Comparison of ENCODE assay signal across 24 cellular contexts in the genomic region with DNA sequence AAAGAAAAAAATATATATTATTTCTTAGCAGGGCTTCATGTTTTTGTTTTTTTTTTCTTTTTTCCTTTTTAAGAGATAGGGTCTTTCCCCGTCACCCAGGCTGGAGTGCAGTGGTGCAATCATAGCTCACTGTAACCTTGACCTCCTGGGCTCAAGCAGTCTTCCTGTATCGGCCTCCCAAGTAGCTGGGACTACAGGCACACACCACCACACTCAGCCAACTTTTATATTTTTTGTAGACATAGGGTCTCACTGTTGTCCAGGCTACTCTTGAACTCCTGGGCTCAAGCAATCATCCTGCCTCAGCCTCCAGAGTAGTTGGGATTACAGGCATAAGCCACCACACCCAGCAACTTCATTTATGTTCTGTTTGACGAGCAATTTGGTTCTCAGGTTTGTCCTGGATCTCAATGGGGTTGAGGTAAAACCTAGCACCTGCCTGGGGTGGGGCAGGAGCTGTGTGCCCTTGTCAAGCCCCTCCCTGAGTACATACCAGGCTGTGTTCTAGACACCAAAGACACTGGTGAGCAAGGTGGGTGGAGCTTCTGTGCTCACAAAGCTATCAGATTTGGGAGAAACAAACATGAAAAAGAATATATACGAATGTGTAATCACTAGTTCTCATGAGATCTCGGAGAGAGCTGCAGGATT.
"Had no signal": no experiment of that assay in that cellular context is flagged by ENCODE, and none has a peak within 500 bp of the region (broad histone marks: within the 10 kb centered on the region; RNA-seq: fewer than 3 reads in every experiment).

No MANE protein-coding gene starts in this region.

- FAIRE-seq: endothelial cell of umbilical vein, kidney had no signal

- H3K4me3 ChIP-seq: dorsolateral prefrontal cortex, gastroesophageal sphincter, heart left ventricle, hepatocyte, left lung, prostate gland, right atrium auricular region, sigmoid colon, spleen, thoracic aorta, tibial nerve, upper lobe of right lung, uterus had no signal

- H3K27me3 ChIP-seq: dorsolateral prefrontal cortex, gastroesophageal sphincter, heart left ventricle, hepatocyte, left lung, right atrium auricular region, sigmoid colon, spleen, tibial nerve, upper lobe of right lung, uterus had no signal

- H3K9me3 ChIP-seq: gastroesophageal sphincter, heart left ventricle, left lung, prostate gland, right atrium auricular region, sigmoid colon, spleen, thoracic aorta, tibial nerve, upper lobe of right lung, uterus had no signal

- ATAC-seq: gastroesophageal sphincter; heart left ventricle; left lung; naive thymus-derived CD8-positive, alpha-beta T cell; stimulated activated naive B cell treated with anti-CD40 and anti-IgM and Interleukin-4, amounts not matched to agents 10 μg/mL and 1 μg/mL and 100 μg/mL, for 72 hours; upper lobe of right lung had no signal

- H3K36me3 ChIP-seq: heart left ventricle, prostate gland, right atrium auricular region, thoracic aorta, upper lobe of right lung, uterus had no signal

- H3K4me1 ChIP-seq: left lung, right atrium auricular region, upper lobe of right lung, uterus had no signal

- H3K27ac ChIP-seq: gastroesophageal sphincter, heart left ventricle, hepatocyte, left lung, right atrium auricular region, sigmoid colon, spleen, thoracic aorta, upper lobe of right lung, uterus had no signal

- DNase-seq: dorsolateral prefrontal cortex; effector CD4-positive, alpha-beta T cell; endodermal cell; foreskin fibroblast; heart left ventricle; kidney; left lung; mesenchymal stem cell; naive thymus-derived CD8-positive, alpha-beta T cell; nephron progenitor cell; nucleus accumbens; sigmoid colon; spleen; stimulated activated CD4-positive, alpha-beta T cell treated with anti-CD3 and anti-CD28 coated beads, Interleukin-4, amount 100 ng/mL, for 4 hours; stimulated activated naive B cell treated with anti-CD40 and anti-IgM and Interleukin-4, amounts not matched to agents 10 μg/mL and 1 μg/mL and 100 μg/mL, for 72 hours; upper lobe of right lung; uterus had no signal
